8 cellular contexts compared by ENCODE assay signal in the genomic region with DNA sequence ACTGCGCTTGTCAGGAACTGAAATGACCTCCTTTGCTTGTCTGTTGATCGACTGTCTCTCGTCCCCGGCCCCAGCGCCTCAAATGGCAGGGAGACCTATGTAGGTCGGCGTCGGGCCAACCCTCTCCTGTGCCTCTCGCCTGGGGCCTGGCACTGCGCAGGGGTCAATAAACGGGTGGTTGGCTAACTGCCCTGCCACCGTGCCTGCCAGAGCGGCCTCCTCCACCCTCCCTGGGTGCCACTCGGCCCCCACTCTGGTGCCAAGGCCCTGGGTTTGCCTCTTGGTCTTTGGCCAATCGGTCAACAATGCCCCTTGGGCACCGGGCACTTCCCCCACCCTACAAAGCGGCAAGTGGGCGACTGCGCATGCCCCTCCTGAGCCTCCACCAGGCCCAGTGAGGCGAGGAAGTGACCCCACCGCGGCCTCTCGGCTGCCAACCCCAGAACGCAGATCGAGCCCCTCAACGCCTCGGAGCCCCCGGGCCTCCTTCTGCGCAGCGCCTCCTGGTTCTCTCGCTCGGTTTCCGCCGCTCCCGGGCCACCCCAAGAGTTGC. TPM values are rescaled to one million over a fixed set of nuclear protein-coding genes. Genes with fewer than 3 reads are reported as not detected.
DNase-seq lines count a peak whose midpoint lies in the region; ATAC-seq and TF ChIP-seq lines count a peak whose summit lies in the region.

No MANE protein-coding gene starts in this region.

- peak overlapping the region; percentile 54 for H2AFZ ChIP-seq in KMS-11 (ENCODE audit: low read depth)

- peak overlapping the region; percentile 100 for H3K4me2 ChIP-seq in KMS-11

- peaks cover 54% of the 10 kb centered on the region for H3K79me2 ChIP-seq in KMS-11 (ENCODE audit: insufficient read depth, low read depth)

- peak overlapping the region; percentile 80 for H3K4me3 Mint-ChIP-seq in chondrocyte (ENCODE audit: unreplicated experiment)

- peak; percentile 40 for ATAC-seq in GM21737 (IDR thresholded peaks at IDR 0.05; ENCODE audit: unreplicated experiment)

- no peaks in the 10 kb centered on the region for H3K9me3 Mint-ChIP-seq in chondrocyte (ENCODE audit: low read depth)

- H3K27ac Mint-ChIP-seq in chondrocyte (ENCODE audit: unreplicated experiment), result peak overlapping the region; percentile 81

- peak overlapping the region; percentile 99 for H3K9ac ChIP-seq in KMS-11

- peaks cover 41% of the 10 kb centered on the region for H3K4me1 ChIP-seq in KMS-11 (ENCODE audit: low read depth, poor library complexity, severe bottlenecking)

- H3K27ac ChIP-seq in KMS-11 (peak overlapping the region; percentile 96), WERI-Rb-1 (peak overlapping the region; percentile 99)

- H3K4me1 Mint-ChIP-seq in chondrocyte (ENCODE audit: low read depth), result peaks cover 28% of the 10 kb centered on the region

- H3K36me3 Mint-ChIP-seq in chondrocyte (ENCODE audit: low read depth), result peaks cover 12% of the 10 kb centered on the region

- DNase-seq in WERI-Rb-1 (peak; percentile 57), chondrocyte (ENCODE audit: low spot score) (no peak), kidney tubule cell (ENCODE audit: low spot score) (peak; percentile 69), OCI-M2 (lab: John Stamatoyannopoulos, UW; ENCODE audit: unreplicated experiment) (no peak)
- DNase-seq in stimulated activated CD4-positive, alpha-beta T cell treated with anti-CD3 and anti-CD28 coated beads, Interleukin-1b, Interleukin-23, amount 100 ng/mL, for 24 hours (ENCODE audit: low read depth in 4 of 4, low spot score in 1 of 4), result peak in 3 of 4 experiments; percentile 18 to 42 (median 37)

- TF ChIP-seq CTCF in KMS-11 (conservative IDR thresholded peaks at IDR 0.05; ENCODE audit: low read depth, low read length) (0 out of 2 replicates have a peak, but pooled peaks have one; percentile 5), WERI-Rb-1 (IDR thresholded peaks at IDR 0.05; ENCODE audit: low read depth, low read length) (no peak), chondrocyte (IDR thresholded peaks at IDR 0.05) (no peak)

- no peaks in the 10 kb centered on the region for H3K27me3 Mint-ChIP-seq in chondrocyte (ENCODE audit: low read depth)

- H4K20me1 ChIP-seq in KMS-11 (ENCODE audit: insufficient read depth), result no peaks in the 10 kb centered on the region

- peak overlapping the region; percentile 85 for H3K4me3 ChIP-seq in GM08714 (ENCODE audit: low read length)
- no peak overlapping the region for H3K4me3 ChIP-seq in KMS-11 (IDR thresholded peaks at IDR 0.05; ENCODE audit: insufficient read depth, low read depth, low read length)
- peak overlapping the region; percentile 73 for H3K4me3 ChIP-seq in WERI-Rb-1 (ENCODE audit: low read depth, low read length)

- H3K27me3 ChIP-seq in KMS-11 (ENCODE audit: insufficient read depth, low read depth) (no peaks in the 10 kb centered on the region), WERI-Rb-1 (ENCODE audit: insufficient read depth, low read depth, severe bottlenecking) (no peaks in the 10 kb centered on the region)

- peaks cover 3% of the 10 kb centered on the region for H3K9me3 ChIP-seq in WERI-Rb-1 (ENCODE audit: severe bottlenecking)

- no peaks in the 10 kb centered on the region for H3K36me3 ChIP-seq in KMS-11 (ENCODE audit: insufficient read depth)
- H3K36me3 ChIP-seq in WERI-Rb-1, result peaks cover 56% of the 10 kb centered on the region

RNA-seq across cellular contexts. Expression of gene KEAP1, which starts 1.1 kb away (rescaled TPM):
- total RNA-seq in chondrocyte, result 69.3 to 79.9 TPM (median 70.9 TPM) in 3 replicates

RNA-seq across cellular contexts. Expression of gene S1PR5, which starts 15.2 kb away (rescaled TPM):
- total RNA-seq in chondrocyte, result 3.7 to 6.7 TPM (median 6.4 TPM) in 3 replicates

RNA-seq across cellular contexts. Expression of gene ATG4D, which starts 41.7 kb away (rescaled TPM):
- total RNA-seq in chondrocyte, result 14.8 to 23.2 TPM (median 21.7 TPM) in 3 replicates

Comparison
In these comparisons a context has a peak if more than half of its experiments do, and no peak if none do; other contexts are left out.
1. DNase-seq: peak in WERI-Rb-1 (single experiment), kidney tubule cell (single experiment) and stimulated activated CD4-positive, alpha-beta T cell treated with anti-CD3 and anti-CD28 coated beads, Interleukin-1b, Interleukin-23, amount 100 ng/mL, for 24 hours (3 of 4); none in chondrocyte (single experiment) and OCI-M2 (single experiment).